Comparison of ENCODE assay signal across 9 cellular contexts in the genomic region with DNA sequence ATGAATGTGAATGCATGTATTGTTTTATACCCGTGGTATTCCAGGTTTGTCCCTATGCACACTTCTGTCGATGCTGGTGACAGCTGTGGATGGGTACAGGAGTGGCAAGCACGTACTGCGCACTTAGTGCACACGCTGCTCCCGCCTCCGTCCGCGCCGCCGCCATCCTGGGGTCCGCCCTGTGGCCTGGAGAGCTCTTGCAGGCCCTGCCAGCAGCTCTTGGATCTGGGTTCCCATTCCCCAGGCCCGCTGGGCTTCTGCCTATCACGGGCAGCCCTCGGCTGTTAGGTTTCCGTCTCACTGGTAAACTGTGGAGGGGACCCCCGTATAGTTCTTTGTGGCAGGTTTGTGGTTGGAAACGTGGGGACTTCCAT. TPM values are rescaled to one million over a fixed set of nuclear protein-coding genes. Genes with fewer than 3 reads are reported as not detected.
DNase-seq lines count a peak whose midpoint lies in the region; ATAC-seq, FAIRE-seq and TF ChIP-seq lines count a peak whose summit lies in the region.
"Had no signal": no experiment of that assay in that cellular context is flagged by ENCODE, and none has a peak within 500 bp of the region (broad histone marks: within the 10 kb centered on the region; RNA-seq: fewer than 3 reads in every experiment).

No MANE protein-coding gene starts in this region.

- H3K9me3 ChIP-seq in K562 (replicated peaks; ENCODE audit: control insufficient read depth, insufficient read depth, low read depth, low read length) (no peaks in the 10 kb centered on the region), cardiac muscle cell (ENCODE audit: low read depth) (no peaks in the 10 kb centered on the region), prostate gland (no peaks in the 10 kb centered on the region), Karpas-422 (ENCODE audit: low read length) (no peaks in the 10 kb centered on the region)

- FAIRE-seq in K562 (lab: Jason Lieb, UNC): no peak

- H3K4me3 ChIP-seq in AG09309 (ENCODE audit: control insufficient read depth, low read depth, low read length): peak overlapping the region; percentile 32
- H3K4me3 ChIP-seq in K562: no peak overlapping the region
- H3K4me3 ChIP-seq in cardiac muscle cell: no peak overlapping the region
- H3K4me3 ChIP-seq in prostate gland: peak overlapping the region; percentile 15 to 72
- H3K4me3 ChIP-seq in Karpas-422 (ENCODE audit: low read length): no peak overlapping the region

- BruUV-seq in K562 (replicated peaks; lab: Mats Ljungman, UMichigan): no TSS peak

- H3K79me2 ChIP-seq in K562 (ENCODE audit: control insufficient read depth, insufficient read depth, low read length): peaks cover 83% of the 10 kb centered on the region
- H3K79me2 ChIP-seq in Karpas-422 (ENCODE audit: low read length): no peaks in the 10 kb centered on the region

- intact Hi-C loops in K562 (cut with micrococcal nuclease): no loop called here
- intact Hi-C loops in prostate gland (cut with DNase I): no loop called here

- POLR2A ChIA-PET in K562 (lab: Yijun Ruan, JAX): interaction anchor here (0.8 kb wide), 1 partner anchor 23 kb away, joined by 3 read pairs; no protein-coding TSS in a partner anchor

- TF ChIP-seq CTCF in AG09309 (IDR thresholded peaks at IDR 0.05; ENCODE audit: control insufficient read depth, insufficient read depth, low read depth, low read length, missing control alignments): no peak
- no peak for TF ChIP-seq CTCF in K562 (IDR thresholded peaks at IDR 0.05 in 2 of 3, conservative IDR thresholded peaks at IDR 0.05 in 1 of 3; ENCODE audit: insufficient read depth in 2 of 3, low read depth in 1 of 3, low read length in 3 of 3)
- TF ChIP-seq CTCF in cardiac muscle cell (IDR thresholded peaks at IDR 0.05; ENCODE audit: low read depth, low read length): no peak
- TF ChIP-seq CTCF in prostate gland (IDR thresholded peaks at IDR 0.05): no peak

- H3K27ac ChIP-seq in K562 (ENCODE audit: extremely low read depth, low read depth, low read length): no peak overlapping the region
- peak overlapping the region; percentile 39 for H3K27ac ChIP-seq in cardiac muscle cell
- peak overlapping the region; percentile 83 to 88 for H3K27ac ChIP-seq in prostate gland
- no peak overlapping the region for H3K27ac ChIP-seq in Karpas-422 (ENCODE audit: low read length)

- H3K9me2 ChIP-seq in Karpas-422 (replicated peaks; ENCODE audit: insufficient read depth, low read length): no peaks in the 10 kb centered on the region

- no peak for TF ChIP-seq RAD21 in K562 (CRISPR knock-in tag; conservative IDR thresholded peaks at IDR 0.05 in 1 of 2, IDR thresholded peaks at IDR 0.05 in 1 of 2)

- H3K4me1 ChIP-seq in K562 (replicated peaks in 1 of 2; ENCODE audit: control insufficient read depth in 2 of 2, insufficient read depth in 2 of 2, low read length in 2 of 2): peaks cover 17 to 87% of the 10 kb centered on the region in 2 experiments; a peak in 4 of 5 replicates
- H3K4me1 ChIP-seq in cardiac muscle cell (ENCODE audit: low read depth): peaks cover 20% of the 10 kb centered on the region
- H3K4me1 ChIP-seq in prostate gland (replicated peaks): peaks cover 36% of the 10 kb centered on the region
- peaks cover 5% of the 10 kb centered on the region for H3K4me1 ChIP-seq in Karpas-422 (ENCODE audit: low read length)

- no peak for TF ChIP-seq EP300 in K562 (IDR thresholded peaks at IDR 0.05; ENCODE audit: low read length)

- H3K27me3 ChIP-seq in K562 (ENCODE audit: control insufficient read depth in 2 of 2, insufficient read depth in 2 of 2, low read length in 2 of 2): no peaks in the 10 kb centered on the region
- no peaks in the 10 kb centered on the region for H3K27me3 ChIP-seq in cardiac muscle cell
- no peaks in the 10 kb centered on the region for H3K27me3 ChIP-seq in prostate gland (replicated peaks; ENCODE audit: insufficient read depth)
- H3K27me3 ChIP-seq in Karpas-422 (ENCODE audit: low read length): no peaks in the 10 kb centered on the region

- CTCF ChIA-PET in K562 (lab: Yijun Ruan, JAX; ENCODE audit: low intra/inter-chr PET ratio): no interaction called here

- TF ChIP-seq POLR2A in K562 (conservative IDR thresholded peaks at IDR 0.05): no peak
- no peak for TF ChIP-seq POLR2A in prostate gland (IDR thresholded peaks at IDR 0.05)

- H3K9ac ChIP-seq in K562 (ENCODE audit: insufficient read depth in 1 of 2, low read depth in 2 of 2, low read length in 2 of 2) (peak overlapping the region in 1 of 2 experiments; percentile 76; a peak in 2 of 4 replicates), Karpas-422 (ENCODE audit: low read length) (no peak overlapping the region)

- H3K36me3 ChIP-seq in K562 (ENCODE audit: control insufficient read depth, insufficient read depth, low read length) (peaks cover 3% of the 10 kb centered on the region; the same call in 1 of the 3 replicates), cardiac muscle cell (no peaks in the 10 kb centered on the region), prostate gland (no peaks in the 10 kb centered on the region), Karpas-422 (ENCODE audit: insufficient read depth, low read length) (no peaks in the 10 kb centered on the region)

- H2AFZ ChIP-seq in K562 (ENCODE audit: low read depth, low read length): no peak overlapping the region
- no peak overlapping the region for H2AFZ ChIP-seq in Karpas-422 (ENCODE audit: low read length)

- 89% methylated on average over 14 of the region's 18 CpGs for WGBS in K562 (ENCODE audit: insufficient coverage, low coverage, missing lambda C conversion rate)
- 77% methylated on average over 18 of the region's 18 CpGs for WGBS in prostate gland

- no peak for DNase-seq in AG09309 (ENCODE audit: low read depth)
- DNase-seq in K562 (ENCODE audit: extremely low read depth in 1 of 4, low spot score in 3 of 4): no peak
- DNase-seq in cardiac muscle cell (ENCODE audit: low read depth in 1 of 2, low spot score in 1 of 2): no peak
- DNase-seq in prostate gland (ENCODE audit: low spot score): no peak
- DNase-seq in Karpas-422: no peak
- DNase-seq in NCI-H510A (lab: John Stamatoyannopoulos, UW): no peak
- no peak for DNase-seq in DMS153 (lab: John Stamatoyannopoulos, UW)
- no peak for DNase-seq in D341Med (ENCODE audit: low spot score)
- DNase-seq: CD8-positive, alpha-beta T cell had no signal

- ATAC-seq in K562: no peak
- ATAC-seq: CD8-positive, alpha-beta T cell had no signal

- H3K9me1 ChIP-seq in K562 (ENCODE audit: control insufficient read depth, insufficient read depth, low read length): peaks cover 3% of the 10 kb centered on the region

- H4K20me1 ChIP-seq in K562 (replicated peaks; ENCODE audit: control insufficient read depth, insufficient read depth, low read length) (peaks cover 76% of the 10 kb centered on the region), Karpas-422 (ENCODE audit: insufficient read depth, low read depth, low read length) (peaks cover 7% of the 10 kb centered on the region; the same call in 1 of the 2 replicates)

- in situ Hi-C loops in K562 (cut with MboI): no loop called here

- H3K4me2 ChIP-seq in K562 (ENCODE audit: insufficient read depth, low read length): no peak overlapping the region
- H3K4me2 ChIP-seq in Karpas-422 (ENCODE audit: low read depth, low read length, poor library complexity, severe bottlenecking): no peak overlapping the region

RNA-seq across cellular contexts. Expression of a gene that starts 4.0 kb away (rescaled TPM):
- total RNA-seq in K562 (2011; cell fraction: chromatin; rRNA removed; ENCODE audit: low replicate concordance): 18.8 and 42.3 TPM in 2 replicates
- 20.7 and 22.8 TPM in 2 replicates for total RNA-seq in K562 (2011; cell fraction: nucleolus; rRNA removed)
- total RNA-seq in K562 (2011; cell fraction: nucleoplasm; rRNA removed): 12.6 and 17.6 TPM in 2 replicates
- 14.5 and 19.3 TPM in 2 replicates for total RNA-seq in K562 (2014; rRNA removed)
- total RNA-seq in K562 (2014; rRNA removed; fragmentation: Illumina TruSeq; extraction: Trizol): 7.0 and 12.7 TPM in 2 replicates
- 13.4 and 16.5 TPM in 2 replicates for total RNA-seq in K562 (2015; rRNA removed; fragmentation: Illumina TruSeq; extraction: Trizol)
- total RNA-seq in K562 (2021): 24.3 and 24.8 TPM in 2 replicates
- polyA plus RNA-seq in K562 (2011; rRNA removed): 3.6 and 9.7 TPM in 2 replicates
- 11.1 and 14.7 TPM in 2 replicates for polyA plus RNA-seq in K562 (2011; cell fraction: cytosol; rRNA removed)
- polyA plus RNA-seq in K562 (2011; cell fraction: nucleus; rRNA removed): 18.1 and 22.6 TPM in 2 replicates
- polyA plus RNA-seq in K562 (2012): 22.6 and 23.5 TPM in 2 replicates
- polyA plus RNA-seq in K562 (2014; fragmentation: Illumina TruSeq; extraction: Trizol): 23.5 and 24.5 TPM in 2 replicates
- polyA plus RNA-seq in K562 (2014; fragmentation: Nextera tagmentation; extraction: Ambion mirVana): under 1 TPM; 0.18 to 0.21 TPM
- polyA plus RNA-seq in K562 (2014; rRNA removed): 16.6 and 18.2 TPM in 2 replicates
- polyA minus RNA-seq in K562 (2011; rRNA and poly(A)+ RNA removed): 1.6 and 10.8 TPM in 2 replicates
- polyA minus RNA-seq in K562 (2011; cell fraction: cytosol; rRNA and poly(A)+ RNA removed): 10.8 and 11.5 TPM in 2 replicates
- polyA minus RNA-seq in K562 (2011; cell fraction: nucleus; rRNA and poly(A)+ RNA removed): 4.6 and 5.7 TPM in 2 replicates
- total RNA-seq in cardiac muscle cell: 36.5 and 47.5 TPM in 2 replicates
- 60.8 and 63.3 TPM in 2 replicates for polyA plus RNA-seq in cardiac muscle cell
- 100 to 1,000 TPM in 1 of 2 donors, 10 to 100 TPM in 1; 61.3 to 117 TPM for total RNA-seq in prostate gland
- 0.58 and 2.6 TPM in 2 replicates for total RNA-seq in Karpas-422 (2014; rRNA removed; shearing (Covaris generic); ENCODE audit: low replicate concordance)

RNA-seq across cellular contexts. Expression of a gene that starts 35.8 kb away (rescaled TPM):
- total RNA-seq in K562 (2011; cell fraction: chromatin; rRNA removed; ENCODE audit: low replicate concordance): 147 and 335 TPM in 2 replicates
- total RNA-seq in K562 (2011; cell fraction: nucleolus; rRNA removed): 259 and 282 TPM in 2 replicates
- total RNA-seq in K562 (2011; cell fraction: nucleoplasm; rRNA removed): 209 and 242 TPM in 2 replicates
- total RNA-seq in K562 (2014; rRNA removed) (264 and 355 TPM in 2 replicates), K562 (2014; rRNA removed; fragmentation: Illumina TruSeq; extraction: Trizol) (75.8 and 89.1 TPM in 2 replicates), K562 (2015; rRNA removed; fragmentation: Illumina TruSeq; extraction: Trizol) (172 and 178 TPM in 2 replicates), K562 (2021) (347 and 360 TPM in 2 replicates), cardiac muscle cell (612 and 690 TPM in 2 replicates), prostate gland (100 to 1,000 TPM; 546 to 767 TPM)
- polyA plus RNA-seq in K562 (2011; rRNA removed) (280 and 366 TPM in 2 replicates), K562 (2014; fragmentation: Illumina TruSeq; extraction: Trizol) (235 and 381 TPM in 2 replicates), K562 (2014; fragmentation: Nextera tagmentation; extraction: Ambion mirVana) (1 to 10 TPM; 2.0 to 6.2 TPM), K562 (2014; rRNA removed) (316 and 334 TPM in 2 replicates), cardiac muscle cell (446 and 487 TPM in 2 replicates)
- polyA plus RNA-seq in K562 (2011; cell fraction: cytosol; rRNA removed): 357 and 770 TPM in 2 replicates
- 343 and 561 TPM in 2 replicates for polyA plus RNA-seq in K562 (2011; cell fraction: nucleus; rRNA removed)
- polyA plus RNA-seq in K562 (2012): 396 and 430 TPM in 2 replicates
- 222 and 305 TPM in 2 replicates for polyA minus RNA-seq in K562 (2011; rRNA and poly(A)+ RNA removed)
- polyA minus RNA-seq in K562 (2011; cell fraction: cytosol; rRNA and poly(A)+ RNA removed): 290 and 401 TPM in 2 replicates
- 64.5 and 71.5 TPM in 2 replicates for polyA minus RNA-seq in K562 (2011; cell fraction: nucleus; rRNA and poly(A)+ RNA removed)
- 146 and 233 TPM in 2 replicates for total RNA-seq in Karpas-422 (2014; rRNA removed; shearing (Covaris generic); ENCODE audit: low replicate concordance)

RNA-seq across cellular contexts. Expression of a gene that starts 37.7 kb away (rescaled TPM):
- 0.35 TPM in 1 of 2 replicates, not detected in the other for total RNA-seq in K562 (2011; cell fraction: chromatin; rRNA removed; ENCODE audit: low replicate concordance)
- total RNA-seq in K562 (2011; cell fraction: nucleolus; rRNA removed): 0.13 and 0.17 TPM in 2 replicates
- not detected in 2 replicates for total RNA-seq in K562 (2011; cell fraction: nucleoplasm; rRNA removed)
- total RNA-seq in K562 (2014; rRNA removed): 0.09 TPM in 1 of 2 replicates, not detected in the other
- 0.07 and 0.13 TPM in 2 replicates for total RNA-seq in K562 (2014; rRNA removed; fragmentation: Illumina TruSeq; extraction: Trizol)
- total RNA-seq in K562 (2015; rRNA removed; fragmentation: Illumina TruSeq; extraction: Trizol): 0.19 and 0.22 TPM in 2 replicates
- 0.13 and 0.24 TPM in 2 replicates for total RNA-seq in K562 (2021)
- polyA plus RNA-seq in K562 (2011; rRNA removed): 0.19 and 0.22 TPM in 2 replicates
- polyA plus RNA-seq in K562 (2011; cell fraction: cytosol; rRNA removed): 0.18 and 0.25 TPM in 2 replicates
- 0.29 and 0.40 TPM in 2 replicates for polyA plus RNA-seq in K562 (2011; cell fraction: nucleus; rRNA removed)
- polyA plus RNA-seq in K562 (2012): 0.65 and 0.76 TPM in 2 replicates
- 0.10 and 0.22 TPM in 2 replicates for polyA plus RNA-seq in K562 (2014; fragmentation: Illumina TruSeq; extraction: Trizol)
- polyA plus RNA-seq in K562 (2014; fragmentation: Nextera tagmentation; extraction: Ambion mirVana): under 1 TPM in 1 of 2 experiments, not detected in 1; 0.03 TPM
- 0.11 and 0.35 TPM in 2 replicates for polyA plus RNA-seq in K562 (2014; rRNA removed)
- polyA minus RNA-seq in K562 (2011; rRNA and poly(A)+ RNA removed): 0.27 TPM in 1 of 2 replicates, not detected in the other
- polyA minus RNA-seq in K562 (2011; cell fraction: cytosol; rRNA and poly(A)+ RNA removed): not detected in 2 replicates
- polyA minus RNA-seq in K562 (2011; cell fraction: nucleus; rRNA and poly(A)+ RNA removed): 0.13 TPM in 1 of 2 replicates, not detected in the other
- total RNA-seq in cardiac muscle cell: 0.12 TPM in 1 of 2 replicates, not detected in the other
- not detected in 2 replicates for polyA plus RNA-seq in cardiac muscle cell
- 10 to 100 TPM; 11.1 to 13.3 TPM for total RNA-seq in prostate gland
- total RNA-seq in Karpas-422 (2014; rRNA removed; shearing (Covaris generic); ENCODE audit: low replicate concordance): not detected in 2 replicates

Comparison
In these comparisons a context has a peak if more than half of its experiments do, and no peak if none do; other contexts are left out.
1. H3K4me3 ChIP-seq: peak in AG09309 (single experiment) and prostate gland (2 of 2); none in K562 (single experiment), cardiac muscle cell (single experiment) and Karpas-422 (single experiment).
2. H3K27ac ChIP-seq: peak in cardiac muscle cell (single experiment) and prostate gland (2 of 2); none in K562 (single experiment) and Karpas-422 (single experiment).
3. RNA of a gene that starts 37.7 kb away (total RNA-seq): 11.1 to 13.3 TPM in prostate gland; 0.07 to 0.35 TPM in K562, 0.12 TPM in cardiac muscle cell and not detected in Karpas-422; every median in the first group is over 4 times any median in the second.